Comparison of ENCODE assay signal across 40 cellular contexts in genomic region chr19:56877069-56877715, GRCh38. TPM values are rescaled to one million over a fixed set of nuclear protein-coding genes. Genes with fewer than 3 reads are reported as not detected.
"Had no signal": no experiment of that assay in that cellular context is flagged by ENCODE, and none has a peak within 500 bp of the region (broad histone marks: within the 10 kb centered on the region; RNA-seq: fewer than 3 reads in every experiment).

No MANE protein-coding gene starts in this region.

- H3K27me3 Mint-ChIP-seq: activated CD4-positive, alpha-beta memory T cell treated with anti-CD3 and anti-CD28 coated beads, Interleukin-2, amount 10 ng/mL, durations not matched to agents 7 days and 5 days; activated CD4-positive, alpha-beta T cell treated with anti-CD3 and anti-CD28 coated beads for 36 hours; activated CD4-positive, alpha-beta T cell treated with anti-CD3 and anti-CD28 coated beads, Interleukin-2, amount 10 ng/mL, durations not matched to agents 7 days and 5 days; activated CD8-positive, alpha-beta memory T cell treated with anti-CD3 and anti-CD28 coated beads, Interleukin-2, amount 10 ng/mL, durations not matched to agents 7 days and 5 days; activated naive CD8-positive, alpha-beta T cell treated with anti-CD3 and anti-CD28 coated beads for 36 hours; activated T-helper 17 cell treated with anti-CD3 and anti-CD28 coated beads, Interleukin-2, amount 50 U/mL, for 72 hours had no signal

- H3K27ac Mint-ChIP-seq: activated CD4-positive, alpha-beta memory T cell treated with anti-CD3 and anti-CD28 coated beads, Interleukin-2, amount 10 ng/mL, durations not matched to agents 7 days and 5 days; activated CD4-positive, alpha-beta T cell treated with anti-CD3 and anti-CD28 coated beads for 36 hours; activated CD4-positive, alpha-beta T cell treated with anti-CD3 and anti-CD28 coated beads, Interleukin-2, amount 10 ng/mL, durations not matched to agents 7 days and 5 days; activated CD8-positive, alpha-beta memory T cell treated with anti-CD3 and anti-CD28 coated beads, Interleukin-2, amount 10 ng/mL, durations not matched to agents 7 days and 5 days; activated CD8-positive, alpha-beta T cell treated with anti-CD3 and anti-CD28 coated beads, Interleukin-2, amount 10 ng/mL, durations not matched to agents 7 days and 5 days; activated naive CD4-positive, alpha-beta T cell treated with anti-CD3 and anti-CD28 coated beads for 36 hours; activated naive CD4-positive, alpha-beta T cell treated with anti-CD3 and anti-CD28 coated beads, Interleukin-2, amount 50 U/mL, for 72 hours; activated naive CD8-positive, alpha-beta T cell treated with anti-CD3 and anti-CD28 coated beads for 36 hours; activated T-cell treated with anti-CD3 and anti-CD28 coated beads, Interleukin-2, amount 50 U/mL, for 72 hours; activated T-helper 1 cell treated with anti-CD3 and anti-CD28 coated beads, Interleukin-12 subunit alpha, Interleukin-12 subunit beta, Interleukin-2, Interleukin-4 antibody, amounts not matched to agents 30 ng/mL and 10 ng/mL and 1 ng/mL, durations not matched to agents 14 hours and 24 hours and 36 hours; activated T-helper 17 cell treated with anti-CD3 and anti-CD28 coated beads, Interleukin-2, amount 50 U/mL, for 72 hours; T-helper 1 cell treated with Interleukin-12 subunit alpha and Interleukin-12 subunit beta and Interleukin-4 antibody, amounts not matched to agents 30 μg/mL and 1 μg/mL, for 36 hours; T-helper 2 cell treated with Interferon-gamma antibody and Interleukin-4, amounts not matched to agents 5 μg/mL and 100 μg/mL, for 36 hours; WTC11 had no signal

- H3K4me1 ChIP-seq: adrenal gland, body of pancreas, breast epithelium had no signal

- DNase-seq: activated CD4-positive, alpha-beta memory T cell treated with anti-CD3 and anti-CD28 coated beads, Interleukin-2, amount 10 ng/mL, durations not matched to agents 7 days and 5 days; activated CD4-positive, alpha-beta T cell treated with anti-CD3 and anti-CD28 coated beads for 1 hour; activated CD4-positive, alpha-beta T cell treated with anti-CD3 and anti-CD28 coated beads for 36 hours; activated CD4-positive, alpha-beta T cell treated with anti-CD3 and anti-CD28 coated beads for 48 hours; activated CD4-positive, alpha-beta T cell treated with anti-CD3 and anti-CD28 coated beads, Interleukin-2, amount 10 ng/mL, durations not matched to agents 7 days and 5 days; activated CD4-positive, alpha-beta T cell treated with anti-CD3 and anti-CD28 coated beads, Interleukin-2, amount 50 U/mL, for 48 hours; activated CD4-positive, CD25-positive, alpha-beta regulatory T cell; activated CD8-positive, alpha-beta memory T cell treated with anti-CD3 and anti-CD28 coated beads for 24 hours; activated CD8-positive, alpha-beta memory T cell treated with anti-CD3 and anti-CD28 coated beads, Interleukin-2, amount 10 ng/mL, durations not matched to agents 7 days and 5 days; activated CD8-positive, alpha-beta memory T cell treated with anti-CD3 and anti-CD28 coated beads, Interleukin-2, amount 50 U/mL, for 48 hours; activated CD8-positive, alpha-beta T cell treated with anti-CD3 and anti-CD28 coated beads, Interleukin-2, amount 10 ng/mL, durations not matched to agents 7 days and 5 days; activated effector memory CD4-positive, alpha-beta T cell treated with anti-CD3 and anti-CD28 coated beads, Interleukin-2, amount 50 U/mL, for 16 hours; activated gamma-delta T cell treated with Interleukin-2 at 50 U/mL for 16 hours; activated naive CD4-positive, alpha-beta T cell; activated naive CD4-positive, alpha-beta T cell treated with anti-CD3 and anti-CD28 coated beads for 36 hours; activated naive CD4-positive, alpha-beta T cell treated with anti-CD3 and anti-CD28 coated beads, Interleukin-2, amount 50 U/mL, for 16 hours; activated naive CD8-positive, alpha-beta T cell treated with anti-CD3 and anti-CD28 coated beads for 36 hours; activated T-cell treated with anti-CD3 and anti-CD28 coated beads, Interleukin-2, amount 50 U/mL, for 1 hour; activated T-cell treated with anti-CD3 and anti-CD28 coated beads, Interleukin-2, amount 50 U/mL, for 4 hours; activated T-cell treated with anti-CD3 and anti-CD28 coated beads, Interleukin-2, amount 50 U/mL, for 72 hours; amniotic stem cell; aorta; body of pancreas; brain microvascular endothelial cell; central memory CD4-positive, alpha-beta T cell; T-helper 1 cell; T-helper 2 cell; T-helper 9 cell; WERI-Rb-1 had no signal

- H3K4me3 ChIP-seq: adrenal gland, body of pancreas, breast epithelium had no signal

- H3K4me3 Mint-ChIP-seq: activated CD4-positive, alpha-beta memory T cell treated with anti-CD3 and anti-CD28 coated beads, Interleukin-2, amount 10 ng/mL, durations not matched to agents 7 days and 5 days; activated CD4-positive, alpha-beta T cell treated with anti-CD3 and anti-CD28 coated beads for 36 hours; activated CD4-positive, alpha-beta T cell treated with anti-CD3 and anti-CD28 coated beads, Interleukin-2, amount 10 ng/mL, durations not matched to agents 7 days and 5 days; activated CD8-positive, alpha-beta memory T cell treated with anti-CD3 and anti-CD28 coated beads, Interleukin-2, amount 10 ng/mL, durations not matched to agents 7 days and 5 days; activated CD8-positive, alpha-beta T cell treated with anti-CD3 and anti-CD28 coated beads, Interleukin-2, amount 10 ng/mL, durations not matched to agents 7 days and 5 days; activated naive CD4-positive, alpha-beta T cell treated with anti-CD3 and anti-CD28 coated beads for 36 hours; activated naive CD8-positive, alpha-beta T cell treated with anti-CD3 and anti-CD28 coated beads for 36 hours; activated T-cell treated with anti-CD3 and anti-CD28 coated beads, Interleukin-2, amount 50 U/mL, for 4 hours; activated T-cell treated with anti-CD3 and anti-CD28 coated beads, Interleukin-2, amount 50 U/mL, for 72 hours; activated T-helper 1 cell treated with anti-CD3 and anti-CD28 coated beads, Interleukin-12 subunit alpha, Interleukin-12 subunit beta, Interleukin-2, Interleukin-4 antibody, amounts not matched to agents 30 ng/mL and 10 ng/mL and 1 ng/mL, durations not matched to agents 14 hours and 24 hours and 36 hours; activated T-helper 17 cell treated with anti-CD3 and anti-CD28 coated beads, Interleukin-2, amount 50 U/mL, for 72 hours; T-helper 1 cell treated with Interleukin-12 subunit alpha and Interleukin-12 subunit beta and Interleukin-4 antibody, amounts not matched to agents 30 μg/mL and 1 μg/mL, for 36 hours; T-helper 2 cell treated with Interferon-gamma antibody and Interleukin-4, amounts not matched to agents 5 μg/mL and 100 μg/mL, for 36 hours; WTC11 had no signal

- H3K27me3 ChIP-seq: adrenal gland, body of pancreas, brain microvascular endothelial cell, breast epithelium had no signal

- ATAC-seq: activated CD4-positive, alpha-beta T cell treated with anti-CD3 and anti-CD28 coated beads for 36 hours; activated CD4-positive, CD25-positive, alpha-beta regulatory T cell treated with anti-CD3 and anti-CD28 coated beads, Interleukin-2, amount 50 U/mL, for 24 hours; activated CD8-positive, alpha-beta memory T cell treated with anti-CD3 and anti-CD28 coated beads, Interleukin-2, amount 10 ng/mL, durations not matched to agents 7 days and 5 days; activated CD8-positive, alpha-beta T cell treated with anti-CD3 and anti-CD28 coated beads, Interleukin-2, amount 10 ng/mL, durations not matched to agents 7 days and 5 days; activated naive CD4-positive, alpha-beta T cell treated with anti-CD3 and anti-CD28 coated beads, Interleukin-2, amount 50 U/mL, for 72 hours; activated T-cell treated with anti-CD3 and anti-CD28 coated beads, Interleukin-2, amount 50 U/mL, for 4 hours; activated T-cell treated with anti-CD3 and anti-CD28 coated beads, Interleukin-2, amount 50 U/mL, for 72 hours; activated T-helper 17 cell treated with anti-CD3 and anti-CD28 coated beads, Interleukin-2, amount 50 U/mL, for 72 hours; body of pancreas; WTC11 had no signal

- H3K9me3 ChIP-seq: adrenal gland had no signal

- FAIRE-seq: astrocyte had no signal

- H3K27ac ChIP-seq: adrenal gland, body of pancreas, brain microvascular endothelial cell, breast epithelium, WERI-Rb-1 had no signal

- H3K4me1 Mint-ChIP-seq: activated CD4-positive, alpha-beta memory T cell treated with anti-CD3 and anti-CD28 coated beads, Interleukin-2, amount 10 ng/mL, durations not matched to agents 7 days and 5 days; activated CD4-positive, alpha-beta T cell treated with anti-CD3 and anti-CD28 coated beads for 36 hours; activated CD4-positive, alpha-beta T cell treated with anti-CD3 and anti-CD28 coated beads, Interleukin-2, amount 10 ng/mL, durations not matched to agents 7 days and 5 days; activated CD8-positive, alpha-beta memory T cell treated with anti-CD3 and anti-CD28 coated beads, Interleukin-2, amount 10 ng/mL, durations not matched to agents 7 days and 5 days; activated naive CD8-positive, alpha-beta T cell treated with anti-CD3 and anti-CD28 coated beads for 36 hours; activated T-helper 17 cell treated with anti-CD3 and anti-CD28 coated beads, Interleukin-2, amount 50 U/mL, for 72 hours; WTC11 had no signal

- H3K36me3 ChIP-seq: adrenal gland, brain microvascular endothelial cell, breast epithelium, WERI-Rb-1 had no signal

RNA-seq across cellular contexts. Expression of gene PEG3, which starts 36.7 kb away (rescaled TPM):
- total RNA-seq: activated CD4-positive, alpha-beta memory T cell treated with anti-CD3 and anti-CD28 coated beads, Interleukin-2, amount 10 ng/mL, durations not matched to agents 7 days and 5 days; activated CD4-positive, alpha-beta T cell treated with anti-CD3 and anti-CD28 coated beads for 36 hours; activated CD4-positive, alpha-beta T cell treated with anti-CD3 and anti-CD28 coated beads, Interleukin-2, amount 10 ng/mL, durations not matched to agents 7 days and 5 days; activated CD8-positive, alpha-beta memory T cell treated with anti-CD3 and anti-CD28 coated beads, Interleukin-2, amount 10 ng/mL, durations not matched to agents 7 days and 5 days; activated naive CD4-positive, alpha-beta T cell treated with anti-CD3 and anti-CD28 coated beads for 36 hours; activated naive CD4-positive, alpha-beta T cell treated with anti-CD3 and anti-CD28 coated beads, Interleukin-2, amount 50 U/mL, for 72 hours; activated T-helper 1 cell treated with anti-CD3 and anti-CD28 coated beads, Interleukin-12 subunit alpha, Interleukin-12 subunit beta, Interleukin-2, Interleukin-4 antibody, amounts not matched to agents 30 ng/mL and 10 ng/mL and 1 ng/mL, durations not matched to agents 14 hours and 24 hours and 36 hours; astrocyte had no signal

RNA-seq across cellular contexts. Expression of gene ZIM2, which starts 36.7 kb away (rescaled TPM):
- total RNA-seq: activated CD4-positive, alpha-beta memory T cell treated with anti-CD3 and anti-CD28 coated beads, Interleukin-2, amount 10 ng/mL, durations not matched to agents 7 days and 5 days; activated CD4-positive, alpha-beta T cell treated with anti-CD3 and anti-CD28 coated beads for 36 hours; activated CD4-positive, alpha-beta T cell treated with anti-CD3 and anti-CD28 coated beads, Interleukin-2, amount 10 ng/mL, durations not matched to agents 7 days and 5 days; activated CD8-positive, alpha-beta memory T cell treated with anti-CD3 and anti-CD28 coated beads, Interleukin-2, amount 10 ng/mL, durations not matched to agents 7 days and 5 days; activated CD8-positive, alpha-beta T cell treated with anti-CD3 and anti-CD28 coated beads, Interleukin-2, amount 10 ng/mL, durations not matched to agents 7 days and 5 days; activated naive CD4-positive, alpha-beta T cell treated with anti-CD3 and anti-CD28 coated beads for 36 hours; activated naive CD4-positive, alpha-beta T cell treated with anti-CD3 and anti-CD28 coated beads, Interleukin-2, amount 50 U/mL, for 72 hours; activated naive CD8-positive, alpha-beta T cell treated with anti-CD3 and anti-CD28 coated beads for 36 hours; activated T-cell treated with anti-CD3 and anti-CD28 coated beads, Interleukin-2, amount 50 U/mL, for 4 hours; activated T-cell treated with anti-CD3 and anti-CD28 coated beads, Interleukin-2, amount 50 U/mL, for 72 hours; activated T-helper 1 cell treated with anti-CD3 and anti-CD28 coated beads, Interleukin-12 subunit alpha, Interleukin-12 subunit beta, Interleukin-2, Interleukin-4 antibody, amounts not matched to agents 30 ng/mL and 10 ng/mL and 1 ng/mL, durations not matched to agents 14 hours and 24 hours and 36 hours; activated T-helper 17 cell treated with anti-CD3 and anti-CD28 coated beads, Interleukin-2, amount 50 U/mL, for 72 hours; astrocyte; cardiac septum; WTC11 had no signal
- polyA plus RNA-seq: aorta had no signal
